15 cellular contexts compared by ENCODE assay signal in genomic region chr2:170485254-170485653, GRCh38.
DNase-seq lines count a peak whose midpoint lies in the region; ATAC-seq and TF ChIP-seq lines count a peak whose summit lies in the region.
"Had no signal": no experiment of that assay in that cellular context is flagged by ENCODE, and none has a peak within 500 bp of the region (broad histone marks: within the 10 kb centered on the region; RNA-seq: fewer than 3 reads in every experiment).

No MANE protein-coding gene starts in this region.

- H3K4me1 ChIP-seq in hepatocyte (ENCODE audit: insufficient read depth) (peaks cover 5% of the 10 kb centered on the region), right lobe of liver (peaks cover 0 to 3% (median 0%) of the 10 kb centered on the region in 4 donors), smooth muscle cell (ENCODE audit: low read depth) (peaks cover 5% of the 10 kb centered on the region)
- H3K4me1 ChIP-seq: BLaER1 treated with 17β-estradiol and CSF1 and Interleukin-3, amounts not matched to agents 10 nM and 100 nM had no signal

- H3K9me3 Mint-ChIP-seq in CD14-positive monocyte, result no peaks in the 10 kb centered on the region
- H3K9me3 Mint-ChIP-seq: CD4-positive, alpha-beta T cell; GM23338; H9 had no signal

- peak overlapping the region; percentile 2 for H3K4me2 ChIP-seq in hepatocyte
- H3K4me2 ChIP-seq in smooth muscle cell, result no peak overlapping the region
- H3K4me2 ChIP-seq: BLaER1 treated with 17β-estradiol and CSF1 and Interleukin-3, amounts not matched to agents 10 nM and 100 nM; GM23338 had no signal

- WGBS in hepatocyte (ENCODE audit: low lambda C conversion rate, missing lambda C conversion rate), result 32% methylated on average over 2 of the region's 2 CpGs
- 12% methylated on average over 2 of the region's 2 CpGs for WGBS in right lobe of liver (ENCODE audit: insufficient coverage, low coverage, low lambda C conversion rate, missing lambda C conversion rate)
- 59% methylated on average over 2 of the region's 2 CpGs for WGBS in smooth muscle cell (ENCODE audit: low lambda C conversion rate)

- H3K4me3 ChIP-seq in hepatocyte (no peak overlapping the region), right lobe of liver (no peak overlapping the region), smooth muscle cell (no peak overlapping the region)
- H3K4me3 ChIP-seq: BLaER1 treated with 17β-estradiol and CSF1 and Interleukin-3, amounts not matched to agents 10 nM and 100 nM; GM23338 had no signal

- TF ChIP-seq CTCF in hepatocyte (IDR thresholded peaks at IDR 0.05; ENCODE audit: poor library complexity), result no peak
- no peak for TF ChIP-seq CTCF in right lobe of liver (IDR thresholded peaks at IDR 0.05)
- no peak for TF ChIP-seq CTCF in smooth muscle cell (IDR thresholded peaks at IDR 0.05; ENCODE audit: borderline replicate concordance, insufficient read depth, poor library complexity, severe bottlenecking)
- TF ChIP-seq CTCF in CD14-positive monocyte (IDR thresholded peaks at IDR 0.05), result no peak

- H3K4me3 Mint-ChIP-seq in CD14-positive monocyte, result no peak overlapping the region
- H3K4me3 Mint-ChIP-seq: CD4-positive, alpha-beta T cell; GM23338; H9 had no signal

- no peak overlapping the region for H3K9ac ChIP-seq in smooth muscle cell (ENCODE audit: low read depth)
- H3K9ac ChIP-seq: BLaER1 treated with 17β-estradiol and CSF1 and Interleukin-3, amounts not matched to agents 10 nM and 100 nM had no signal

- no peaks in the 10 kb centered on the region for H3K36me3 Mint-ChIP-seq in CD14-positive monocyte

- H3F3A ChIP-seq in smooth muscle cell (ENCODE audit: low read depth), result no peaks in the 10 kb centered on the region

- H3K27me3 Mint-ChIP-seq in CD14-positive monocyte (ENCODE audit: low read depth in 3 of 3), result peaks cover 2 to 6% (median 5%) of the 10 kb centered on the region in 3 donors
- H3K27me3 Mint-ChIP-seq: CD4-positive, alpha-beta T cell had no signal

- H3K79me2 ChIP-seq in hepatocyte (no peaks in the 10 kb centered on the region), smooth muscle cell (ENCODE audit: low read depth) (no peaks in the 10 kb centered on the region)

- peak; percentile 64 to 83 (median 78) for ATAC-seq in right lobe of liver
- ATAC-seq: GM23338 had no signal

- H3K36me3 ChIP-seq in hepatocyte (replicated peaks; ENCODE audit: insufficient read depth, low read depth) (no peaks in the 10 kb centered on the region), right lobe of liver (no peaks in the 10 kb centered on the region), smooth muscle cell (ENCODE audit: low read depth) (no peaks in the 10 kb centered on the region)
- H3K36me3 ChIP-seq: BLaER1 treated with 17β-estradiol and CSF1 and Interleukin-3, amounts not matched to agents 10 nM and 100 nM had no signal

- intact Hi-C loops in right lobe of liver (cut with DNase I), result no loop called here
- intact Hi-C loops in CD14-positive monocyte (cut with micrococcal nuclease), result no loop called here
- intact Hi-C loops in cardiac septum (cut with DNase I), result loop anchor here (5.0 kb wide), 1 partner anchor 227 kb away; no protein-coding TSS in a partner anchor

- peak; percentile 40 for DNase-seq in HuH-7.5 (ENCODE audit: low spot score)
- peak; percentile 48 for DNase-seq in hepatocyte (ENCODE audit: low spot score)
- no peak for DNase-seq in right lobe of liver
- DNase-seq in smooth muscle cell (lab: John Stamatoyannopoulos, UW; ENCODE audit: unreplicated experiment), result no peak
- DNase-seq in CD14-positive monocyte (ENCODE audit: low spot score), result no peak
- no peak for DNase-seq in cardiac septum (ENCODE audit: low spot score)
- DNase-seq in stimulated activated naive CD4-positive, alpha-beta T cell treated with Interleukin-2 at 50 U/mL for 16 hours (lab: John Stamatoyannopoulos, UW), result no peak
- DNase-seq: ACHN; CD4-positive, alpha-beta T cell; DMS153; DND-41; GDM1; H9 had no signal

- no peak for TF ChIP-seq POLR2A in right lobe of liver (IDR thresholded peaks at IDR 0.05)

- peak overlapping the region; percentile 63 for H3K27ac ChIP-seq in hepatocyte
- peak overlapping the region in 1 of 3 donors; percentile 19 for H3K27ac ChIP-seq in right lobe of liver
- no peak overlapping the region for H3K27ac ChIP-seq in smooth muscle cell (ENCODE audit: low read depth)
- H3K27ac ChIP-seq: BLaER1 treated with 17β-estradiol and CSF1 and Interleukin-3, amounts not matched to agents 10 nM and 100 nM had no signal

- no peaks in the 10 kb centered on the region for H3K27me3 ChIP-seq in hepatocyte
- H3K27me3 ChIP-seq in right lobe of liver, result no peaks in the 10 kb centered on the region
- no peaks in the 10 kb centered on the region for H3K27me3 ChIP-seq in smooth muscle cell (ENCODE audit: low read depth)
- H3K27me3 ChIP-seq: BLaER1 treated with 17β-estradiol and CSF1 and Interleukin-3, amounts not matched to agents 10 nM and 100 nM had no signal

- H4K20me1 ChIP-seq in hepatocyte (ENCODE audit: insufficient read depth, poor library complexity, severe bottlenecking), result no peaks in the 10 kb centered on the region
- H4K20me1 ChIP-seq in smooth muscle cell (ENCODE audit: low read depth), result no peaks in the 10 kb centered on the region
- H4K20me1 ChIP-seq: BLaER1 treated with 17β-estradiol and CSF1 and Interleukin-3, amounts not matched to agents 10 nM and 100 nM had no signal

- no peak overlapping the region for H3K27ac Mint-ChIP-seq in CD14-positive monocyte
- H3K27ac Mint-ChIP-seq: CD4-positive, alpha-beta T cell; GM23338; H9 had no signal

- H3K9me2 ChIP-seq in hepatocyte (replicated peaks; ENCODE audit: insufficient read depth), result no peaks in the 10 kb centered on the region

- H2AFZ ChIP-seq in hepatocyte (no peak overlapping the region), smooth muscle cell (ENCODE audit: low read depth) (peak overlapping the region; percentile 72)

- H3K9me3 ChIP-seq in hepatocyte (ENCODE audit: low read depth), result no peaks in the 10 kb centered on the region
- no peaks in the 10 kb centered on the region for H3K9me3 ChIP-seq in right lobe of liver
- H3K9me3 ChIP-seq in smooth muscle cell (replicated peaks; ENCODE audit: low read depth), result no peaks in the 10 kb centered on the region
- H3K9me3 ChIP-seq: BLaER1 treated with 17β-estradiol and CSF1 and Interleukin-3, amounts not matched to agents 10 nM and 100 nM had no signal

- H3K4me1 Mint-ChIP-seq in CD14-positive monocyte, result no peaks in the 10 kb centered on the region

Comparison
In these comparisons a context has a peak if more than half of its experiments do, and no peak if none do; other contexts are left out.
1. DNase-seq: peak in HuH-7.5 (single experiment) and hepatocyte (single experiment); none in right lobe of liver (0 of 3), smooth muscle cell (single experiment), CD14-positive monocyte (single experiment), cardiac septum (single experiment) and stimulated activated naive CD4-positive, alpha-beta T cell treated with Interleukin-2 at 50 U/mL for 16 hours (single experiment).